Comparison of ENCODE assay signal across 27 cellular contexts in genomic region chr22:26619510-26619909, GRCh38. TPM values are rescaled to one million over a fixed set of nuclear protein-coding genes. Genes with fewer than 3 reads are reported as not detected.
A peak's percentile ranks its signal among the peaks of the same experiment; 100 is the strongest.
DNase-seq lines count a peak whose midpoint lies in the region; ATAC-seq, FAIRE-seq and TF ChIP-seq lines count a peak whose summit lies in the region.
"Had no signal": no experiment of that assay in that cellular context is flagged by ENCODE, and none has a peak within 500 bp of the region (broad histone marks: within the 10 kb centered on the region; RNA-seq: fewer than 3 reads in every experiment).

No MANE protein-coding gene starts in this region.

- TF ChIP-seq EP300 in K562 (IDR thresholded peaks at IDR 0.05; ENCODE audit: low read length), result no peak

- FAIRE-seq in K562 (lab: Jason Lieb, UNC) (no peak), urothelium cell line (lab: Jason Lieb, UNC) (no peak)
- FAIRE-seq: D721Med, HepG2 had no signal

- CTCF ChIA-PET in K562 (lab: Yijun Ruan, JAX; ENCODE audit: low intra/inter-chr PET ratio) (no interaction called here), HEK293T (lab: Yijun Ruan, JAX) (no interaction called here)

- H2AFZ ChIP-seq in K562 (ENCODE audit: low read depth, low read length), result peak overlapping the region; percentile 83

- in situ Hi-C loops in K562 (cut with MboI), result no loop called here

- TF ChIP-seq CTCF in K562 (IDR thresholded peaks at IDR 0.05 in 2 of 3, conservative IDR thresholded peaks at IDR 0.05 in 1 of 3; ENCODE audit: insufficient read depth in 2 of 3, low read depth in 1 of 3, low read length in 3 of 3), result no peak

- no peak for TF ChIP-seq POLR2A in K562 (conservative IDR thresholded peaks at IDR 0.05)

- intact Hi-C loops in left cardiac atrium (cut with DNase I), result no loop called here
- intact Hi-C loops in cardiac septum (cut with DNase I), result no loop called here
- intact Hi-C loops in K562 (cut with micrococcal nuclease), result no loop called here
- intact Hi-C loops in right cardiac atrium (cut with DNase I), result no loop called here
- intact Hi-C loops in posterior vena cava (cut with DNase I), result no loop called here

- no peaks in the 10 kb centered on the region for H4K20me1 ChIP-seq in K562 (replicated peaks; ENCODE audit: control insufficient read depth, insufficient read depth, low read length)

- 67% methylated on average over 4 of the region's 6 CpGs for WGBS in K562 (ENCODE audit: insufficient coverage, low coverage, missing lambda C conversion rate)
- WGBS in right cardiac atrium, result 46% methylated on average over 6 of the region's 6 CpGs

- H3K4me3 ChIP-seq in K562, result no peak overlapping the region
- H3K4me3 ChIP-seq in right cardiac atrium (ENCODE audit: low read length), result no peak overlapping the region
- H3K4me3 ChIP-seq: SJCRH30 had no signal

- no peaks in the 10 kb centered on the region for H3K9me1 ChIP-seq in K562 (ENCODE audit: control insufficient read depth, insufficient read depth, low read length)

- H3K9me3 ChIP-seq in K562 (replicated peaks; ENCODE audit: control insufficient read depth, insufficient read depth, low read depth, low read length), result no peaks in the 10 kb centered on the region
- no peaks in the 10 kb centered on the region for H3K9me3 ChIP-seq in right cardiac atrium (ENCODE audit: control insufficient read depth, low read length)
- H3K9me3 ChIP-seq: SJCRH30 had no signal

- no TSS peak for BruUV-seq in K562 (replicated peaks; lab: Mats Ljungman, UMichigan)

- H3K4me1 ChIP-seq in K562 (replicated peaks in 1 of 2; ENCODE audit: control insufficient read depth in 2 of 2, insufficient read depth in 2 of 2, low read length in 2 of 2) (peaks cover 45 to 48% of the 10 kb centered on the region in 2 experiments), right cardiac atrium (ENCODE audit: control insufficient read depth, insufficient read depth, low read length) (no peaks in the 10 kb centered on the region)

- H3K36me3 ChIP-seq in K562 (ENCODE audit: control insufficient read depth, insufficient read depth, low read length), result no peaks in the 10 kb centered on the region
- H3K36me3 ChIP-seq: SJCRH30 had no signal

- no peak for TF ChIP-seq RAD21 in K562 (CRISPR knock-in tag; conservative IDR thresholded peaks at IDR 0.05 in 1 of 2, IDR thresholded peaks at IDR 0.05 in 1 of 2)

- H3K27ac ChIP-seq in K562 (ENCODE audit: extremely low read depth, low read depth, low read length) (peak overlapping the region; percentile 75; the same call in 1 of the 3 replicates), right cardiac atrium (ENCODE audit: low read length) (no peak overlapping the region)
- H3K27ac ChIP-seq: HL-60, SJCRH30 had no signal

- POLR2A ChIA-PET in K562 (lab: Yijun Ruan, JAX), result no interaction called here
- POLR2A ChIA-PET in HEK293T (lab: Yijun Ruan, JAX), result no interaction called here

- peak; percentile 77 for DNase-seq in left cardiac atrium
- no peak for DNase-seq in cardiac septum (ENCODE audit: low spot score)
- peak in 3 of 4 experiments; percentile 16 to 37 (median 27) for DNase-seq in K562 (ENCODE audit: extremely low read depth in 1 of 4, low spot score in 3 of 4)
- peak; percentile 73 to 81 (median 76) for DNase-seq in right cardiac atrium
- DNase-seq in urothelium cell line (ENCODE audit: low spot score), result peak; percentile 74
- DNase-seq in posterior vena cava (ENCODE audit: low spot score), result no peak
- DNase-seq in NCI-H526 (lab: John Stamatoyannopoulos, UW), result no peak
- no peak for DNase-seq in HEK293T (ENCODE audit: extremely low spot score)
- DNase-seq: AML-193; EL; H9; KG1; NCI-H1092; NCI-H1436; NCI-H187 treated with DMSO at 0.1 percent for 48 hours; NCI-H2107; NCI-H748 treated with DMSO at 0.1 percent for 48 hours; NK-92 treated with Interleukin-12 subunit alpha and Interleukin-12 subunit beta, amount 100 ng/mL, for 24 hours; SJCRH30 had no signal

- H3K79me2 ChIP-seq in K562 (ENCODE audit: control insufficient read depth, insufficient read depth, low read length), result no peaks in the 10 kb centered on the region

- peak overlapping the region; percentile 14 to 76; a peak in 3 of 4 replicates for H3K9ac ChIP-seq in K562 (ENCODE audit: insufficient read depth in 1 of 2, low read depth in 2 of 2, low read length in 2 of 2)

- ATAC-seq in left cardiac atrium, result peak in 1 of 2 donors; percentile 57
- ATAC-seq in K562, result no peak
- peak; percentile 66 to 91 for ATAC-seq in right cardiac atrium
- ATAC-seq: HepG2 had no signal

- no peaks in the 10 kb centered on the region for H3K27me3 ChIP-seq in K562 (ENCODE audit: control insufficient read depth in 2 of 2, insufficient read depth in 2 of 2, low read length in 2 of 2)
- no peaks in the 10 kb centered on the region for H3K27me3 ChIP-seq in right cardiac atrium (ENCODE audit: control insufficient read depth, insufficient read depth)

- H3K4me2 ChIP-seq in K562 (ENCODE audit: insufficient read depth, low read length), result no peak overlapping the region

RNA-seq across cellular contexts. Expression of gene CRYBB1, which starts 1.7 kb away (rescaled TPM):
- 1 to 10 TPM in 1 of 2 donors, under 1 TPM in 1; 0.55 to 1.9 TPM for total RNA-seq in left cardiac atrium
- 0.67 TPM for total RNA-seq in cardiac septum
- total RNA-seq in K562 (2011; cell fraction: chromatin; rRNA removed; ENCODE audit: low replicate concordance), result not detected in 2 replicates
- total RNA-seq in K562 (2011; cell fraction: nucleolus; rRNA removed), result not detected in 2 replicates
- not detected in 2 replicates for total RNA-seq in K562 (2011; cell fraction: nucleoplasm; rRNA removed)
- total RNA-seq in K562 (2014; rRNA removed), result 0.29 and 0.45 TPM in 2 replicates
- total RNA-seq in K562 (2014; rRNA removed; fragmentation: Illumina TruSeq; extraction: Trizol), result not detected in 2 replicates
- total RNA-seq in K562 (2015; rRNA removed; fragmentation: Illumina TruSeq; extraction: Trizol), result not detected in 2 replicates
- 0.16 and 0.22 TPM in 2 replicates for total RNA-seq in K562 (2021)
- 0.12 and 0.17 TPM in 2 replicates for polyA plus RNA-seq in K562 (2011; rRNA removed)
- polyA plus RNA-seq in K562 (2011; cell fraction: cytosol; rRNA removed), result 0.53 and 1.1 TPM in 2 replicates
- not detected in 2 replicates for polyA plus RNA-seq in K562 (2011; cell fraction: nucleus; rRNA removed)
- polyA plus RNA-seq in K562 (2012), result 0.12 and 0.42 TPM in 2 replicates
- 0.26 and 0.33 TPM in 2 replicates for polyA plus RNA-seq in K562 (2014; fragmentation: Illumina TruSeq; extraction: Trizol)
- under 1 TPM; 0.18 to 0.41 TPM for polyA plus RNA-seq in K562 (2014; fragmentation: Nextera tagmentation; extraction: Ambion mirVana)
- polyA plus RNA-seq in K562 (2014; rRNA removed), result 0.38 and 0.42 TPM in 2 replicates
- not detected in 2 replicates for polyA minus RNA-seq in K562 (2011; rRNA and poly(A)+ RNA removed)
- not detected in 2 replicates for polyA minus RNA-seq in K562 (2011; cell fraction: cytosol; rRNA and poly(A)+ RNA removed)
- not detected in 2 replicates for polyA minus RNA-seq in K562 (2011; cell fraction: nucleus; rRNA and poly(A)+ RNA removed)
- 1 to 10 TPM in 2 of 4 donors, under 1 TPM in 2; 0.48 to 1.3 (median 0.99) TPM for total RNA-seq in right cardiac atrium
- 0.25 TPM for polyA plus RNA-seq in right cardiac atrium
- total RNA-seq in posterior vena cava, result 1 to 10 TPM; 1.7 to 2.5 TPM
- total RNA-seq: A172, HepG2, HT-29, NCI-H460 had no signal
- polyA plus RNA-seq: AG04450, HepG2 had no signal

RNA-seq across cellular contexts. Expression of gene CRYBA4, which starts 2.3 kb away (rescaled TPM):
- total RNA-seq in left cardiac atrium (not detected), cardiac septum (not detected), K562 (2014; rRNA removed) (0.73 and 1.6 TPM in 2 replicates), K562 (2014; rRNA removed; fragmentation: Illumina TruSeq; extraction: Trizol) (0.32 and 0.76 TPM in 2 replicates), K562 (2015; rRNA removed; fragmentation: Illumina TruSeq; extraction: Trizol) (0.34 and 0.69 TPM in 2 replicates), K562 (2021) (3.3 and 3.9 TPM in 2 replicates), right cardiac atrium (not detected), posterior vena cava (not detected)
- total RNA-seq in K562 (2011; cell fraction: chromatin; rRNA removed; ENCODE audit: low replicate concordance), result 0.56 TPM in 1 of 2 replicates, not detected in the other
- 0.67 TPM in 1 of 2 replicates, not detected in the other for total RNA-seq in K562 (2011; cell fraction: nucleolus; rRNA removed)
- total RNA-seq in K562 (2011; cell fraction: nucleoplasm; rRNA removed), result not detected in 2 replicates
- polyA plus RNA-seq in K562 (2011; rRNA removed) (1.7 and 1.9 TPM in 2 replicates), K562 (2014; fragmentation: Illumina TruSeq; extraction: Trizol) (0.59 and 0.60 TPM in 2 replicates), K562 (2014; fragmentation: Nextera tagmentation; extraction: Ambion mirVana) (1 to 10 TPM; 1.6 to 2.1 TPM), K562 (2014; rRNA removed) (0.93 and 2.1 TPM in 2 replicates), right cardiac atrium (not detected)
- 0.47 and 1.5 TPM in 2 replicates for polyA plus RNA-seq in K562 (2011; cell fraction: cytosol; rRNA removed)
- polyA plus RNA-seq in K562 (2011; cell fraction: nucleus; rRNA removed), result 0.35 and 1.1 TPM in 2 replicates
- 1.7 and 2.1 TPM in 2 replicates for polyA plus RNA-seq in K562 (2012)
- polyA minus RNA-seq in K562 (2011; rRNA and poly(A)+ RNA removed), result not detected in 2 replicates
- polyA minus RNA-seq in K562 (2011; cell fraction: cytosol; rRNA and poly(A)+ RNA removed), result not detected in 2 replicates
- not detected in 2 replicates for polyA minus RNA-seq in K562 (2011; cell fraction: nucleus; rRNA and poly(A)+ RNA removed)
- total RNA-seq: A172, HepG2, HT-29, NCI-H460 had no signal
- polyA plus RNA-seq: AG04450, CD14-positive monocyte, HepG2 had no signal

RNA-seq across cellular contexts. Expression of gene TPST2, which starts 29.6 kb away (rescaled TPM):
- total RNA-seq in left cardiac atrium (10 to 100 TPM; 22.1 to 36.5 TPM), cardiac septum (22.0 TPM), K562 (2014; rRNA removed) (73.7 and 94.7 TPM in 2 replicates), K562 (2014; rRNA removed; fragmentation: Illumina TruSeq; extraction: Trizol) (26.3 and 26.6 TPM in 2 replicates), K562 (2015; rRNA removed; fragmentation: Illumina TruSeq; extraction: Trizol) (34.7 and 38.8 TPM in 2 replicates), K562 (2021) (88.7 and 92.1 TPM in 2 replicates), right cardiac atrium (10 to 100 TPM; 30.5 to 55.2 (median 36.9) TPM), posterior vena cava (10 to 100 TPM; 24.5 to 33.8 TPM)
- total RNA-seq in K562 (2011; cell fraction: chromatin; rRNA removed; ENCODE audit: low replicate concordance), result 183 and 357 TPM in 2 replicates
- total RNA-seq in K562 (2011; cell fraction: nucleolus; rRNA removed), result 260 and 261 TPM in 2 replicates
- total RNA-seq in K562 (2011; cell fraction: nucleoplasm; rRNA removed), result 278 and 313 TPM in 2 replicates
- polyA plus RNA-seq in K562 (2011; rRNA removed) (123 and 126 TPM in 2 replicates), K562 (2014; fragmentation: Illumina TruSeq; extraction: Trizol) (60.1 and 64.7 TPM in 2 replicates), K562 (2014; fragmentation: Nextera tagmentation; extraction: Ambion mirVana) (10 to 100 TPM; 14.2 to 18.2 TPM), K562 (2014; rRNA removed) (85.0 and 92.3 TPM in 2 replicates), right cardiac atrium (27.6 TPM)
- polyA plus RNA-seq in K562 (2011; cell fraction: cytosol; rRNA removed), result 164 and 307 TPM in 2 replicates
- polyA plus RNA-seq in K562 (2011; cell fraction: nucleus; rRNA removed), result 121 and 197 TPM in 2 replicates
- 61.7 and 68.9 TPM in 2 replicates for polyA plus RNA-seq in K562 (2012)
- polyA minus RNA-seq in K562 (2011; rRNA and poly(A)+ RNA removed), result 55.9 and 90.2 TPM in 2 replicates
- polyA minus RNA-seq in K562 (2011; cell fraction: cytosol; rRNA and poly(A)+ RNA removed), result 71.9 and 98.8 TPM in 2 replicates
- 53.2 and 63.2 TPM in 2 replicates for polyA minus RNA-seq in K562 (2011; cell fraction: nucleus; rRNA and poly(A)+ RNA removed)

RNA-seq across cellular contexts. Expression of gene MIAT, which starts 37.9 kb away (rescaled TPM):
- total RNA-seq in left cardiac atrium, result 1 to 10 TPM; 1.8 to 1.9 TPM
- 1.3 TPM for total RNA-seq in cardiac septum
- total RNA-seq in K562 (2011; cell fraction: chromatin; rRNA removed; ENCODE audit: low replicate concordance), result 3.3 and 4.4 TPM in 2 replicates
- total RNA-seq in K562 (2011; cell fraction: nucleolus; rRNA removed), result 2.5 TPM in 2 replicates
- 4.2 and 6.1 TPM in 2 replicates for total RNA-seq in K562 (2011; cell fraction: nucleoplasm; rRNA removed)
- total RNA-seq in K562 (2014; rRNA removed), result 0.24 and 0.32 TPM in 2 replicates
- 0.35 and 0.58 TPM in 2 replicates for total RNA-seq in K562 (2014; rRNA removed; fragmentation: Illumina TruSeq; extraction: Trizol)
- total RNA-seq in K562 (2015; rRNA removed; fragmentation: Illumina TruSeq; extraction: Trizol), result 0.30 and 0.58 TPM in 2 replicates
- total RNA-seq in K562 (2021), result 0.63 and 0.93 TPM in 2 replicates
- polyA plus RNA-seq in K562 (2011; rRNA removed), result 0.55 and 0.63 TPM in 2 replicates
- polyA plus RNA-seq in K562 (2011; cell fraction: cytosol; rRNA removed), result 0.21 and 0.40 TPM in 2 replicates
- 2.2 and 2.7 TPM in 2 replicates for polyA plus RNA-seq in K562 (2011; cell fraction: nucleus; rRNA removed)
- 0.68 and 0.78 TPM in 2 replicates for polyA plus RNA-seq in K562 (2012)
- 0.19 and 0.39 TPM in 2 replicates for polyA plus RNA-seq in K562 (2014; fragmentation: Illumina TruSeq; extraction: Trizol)
- under 1 TPM; 0.03 to 0.04 TPM for polyA plus RNA-seq in K562 (2014; fragmentation: Nextera tagmentation; extraction: Ambion mirVana)
- 0.34 and 0.61 TPM in 2 replicates for polyA plus RNA-seq in K562 (2014; rRNA removed)
- polyA minus RNA-seq in K562 (2011; rRNA and poly(A)+ RNA removed), result 0.95 and 1.1 TPM in 2 replicates
- polyA minus RNA-seq in K562 (2011; cell fraction: cytosol; rRNA and poly(A)+ RNA removed), result not detected in 2 replicates
- polyA minus RNA-seq in K562 (2011; cell fraction: nucleus; rRNA and poly(A)+ RNA removed), result 1.6 TPM in 2 replicates
- 1 to 10 TPM; 1.3 to 2.7 (median 1.5) TPM for total RNA-seq in right cardiac atrium
- polyA plus RNA-seq in right cardiac atrium, result 0.45 TPM
- total RNA-seq in posterior vena cava, result 1 to 10 TPM; 1.4 to 1.6 TPM
- polyA plus RNA-seq: HepG2 had no signal

Comparison
In these comparisons a context has a peak if more than half of its experiments do, and no peak if none do; other contexts are left out.
1. DNase-seq: peak in left cardiac atrium (single experiment), K562 (3 of 4), right cardiac atrium (3 of 3) and urothelium cell line (single experiment); none in cardiac septum (single experiment), posterior vena cava (single experiment), NCI-H526 (0 of 2) and HEK293T (single experiment).